Comparison of ENCODE assay signal across 2 cellular contexts in genomic region chr17:28756025-28756804, GRCh38.
A peak's percentile ranks its signal among the peaks of the same experiment; 100 is the strongest.
TF ChIP-seq lines count a peak whose summit lies in the region.

No MANE protein-coding gene starts in this region.

TF ChIP-seq in A549, 52 proteins besides CTCF, POLR2A, EP300 and RAD21:
- TF ChIP-seq POLR2AphosphoS2 (conservative IDR thresholded peaks at IDR 0.05; ENCODE audit: low read length) (peak; percentile 94), HOXA7 (CRISPR knock-in tag; IDR thresholded peaks at IDR 0.05) (no peak)
TF ChIP-seq in A549: peak in this region for 1.

TF ChIP-seq in SK-N-SH treated with all-trans-retinoic acid at 6 μM for 48 hours, 23 proteins besides CTCF, POLR2A, EP300 and RAD21:
- TF ChIP-seq TOX (CRISPR knock-in tag; IDR thresholded peaks at IDR 0.05; ENCODE audit: borderline replicate concordance) (no peak), PPARA (CRISPR knock-in tag; IDR thresholded peaks at IDR 0.05; ENCODE audit: borderline replicate concordance) (no peak), CSRNP3 (CRISPR knock-in tag; IDR thresholded peaks at IDR 0.05) (no peak), BACH2 (CRISPR knock-in tag; IDR thresholded peaks at IDR 0.05; ENCODE audit: borderline replicate concordance) (no peak), GLIS3 (CRISPR knock-in tag; IDR thresholded peaks at IDR 0.05) (no peak), ISL1 (CRISPR knock-in tag; IDR thresholded peaks at IDR 0.05) (no peak), TCF4 (CRISPR knock-in tag; IDR thresholded peaks at IDR 0.05; ENCODE audit: borderline replicate concordance) (no peak), OSR1 (CRISPR knock-in tag; IDR thresholded peaks at IDR 0.05) (no peak), ZNF70 (CRISPR knock-in tag; IDR thresholded peaks at IDR 0.05) (no peak), ZNF565 (CRISPR knock-in tag; conservative IDR thresholded peaks at IDR 0.05; ENCODE audit: low read depth) (no peak), ZC3H10 (CRISPR knock-in tag; IDR thresholded peaks at IDR 0.05) (no peak)
- TF ChIP-seq, protein P1, sequence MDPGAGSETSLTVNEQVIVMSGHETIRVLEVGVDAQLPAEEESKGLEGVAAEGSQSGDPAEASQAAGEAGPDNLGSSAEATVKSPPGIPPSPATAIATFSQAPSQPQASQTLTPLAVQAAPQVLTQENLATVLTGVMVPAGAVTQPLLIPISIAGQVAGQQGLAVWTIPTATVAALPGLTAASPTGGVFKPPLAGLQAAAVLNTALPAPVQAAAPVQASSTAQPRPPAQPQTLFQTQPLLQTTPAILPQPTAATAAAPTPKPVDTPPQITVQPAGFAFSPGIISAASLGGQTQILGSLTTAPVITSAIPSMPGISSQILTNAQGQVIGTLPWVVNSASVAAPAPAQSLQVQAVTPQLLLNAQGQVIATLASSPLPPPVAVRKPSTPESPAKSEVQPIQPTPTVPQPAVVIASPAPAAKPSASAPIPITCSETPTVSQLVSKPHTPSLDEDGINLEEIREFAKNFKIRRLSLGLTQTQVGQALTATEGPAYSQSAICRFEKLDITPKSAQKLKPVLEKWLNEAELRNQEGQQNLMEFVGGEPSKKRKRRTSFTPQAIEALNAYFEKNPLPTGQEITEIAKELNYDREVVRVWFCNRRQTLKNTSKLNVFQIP (CRISPR knock-in tag; IDR thresholded peaks at IDR 0.05; ENCODE audit: borderline replicate concordance, low read depth) = no peak
- TF ChIP-seq, protein P2, sequence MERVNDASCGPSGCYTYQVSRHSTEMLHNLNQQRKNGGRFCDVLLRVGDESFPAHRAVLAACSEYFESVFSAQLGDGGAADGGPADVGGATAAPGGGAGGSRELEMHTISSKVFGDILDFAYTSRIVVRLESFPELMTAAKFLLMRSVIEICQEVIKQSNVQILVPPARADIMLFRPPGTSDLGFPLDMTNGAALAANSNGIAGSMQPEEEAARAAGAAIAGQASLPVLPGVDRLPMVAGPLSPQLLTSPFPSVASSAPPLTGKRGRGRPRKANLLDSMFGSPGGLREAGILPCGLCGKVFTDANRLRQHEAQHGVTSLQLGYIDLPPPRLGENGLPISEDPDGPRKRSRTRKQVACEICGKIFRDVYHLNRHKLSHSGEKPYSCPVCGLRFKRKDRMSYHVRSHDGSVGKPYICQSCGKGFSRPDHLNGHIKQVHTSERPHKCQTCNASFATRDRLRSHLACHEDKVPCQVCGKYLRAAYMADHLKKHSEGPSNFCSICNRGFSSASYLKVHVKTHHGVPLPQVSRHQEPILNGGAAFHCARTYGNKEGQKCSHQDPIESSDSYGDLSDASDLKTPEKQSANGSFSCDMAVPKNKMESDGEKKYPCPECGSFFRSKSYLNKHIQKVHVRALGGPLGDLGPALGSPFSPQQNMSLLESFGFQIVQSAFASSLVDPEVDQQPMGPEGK (CRISPR knock-in tag; IDR thresholded peaks at IDR 0.05; ENCODE audit: borderline replicate concordance) = no peak
